In the genomic region with DNA sequence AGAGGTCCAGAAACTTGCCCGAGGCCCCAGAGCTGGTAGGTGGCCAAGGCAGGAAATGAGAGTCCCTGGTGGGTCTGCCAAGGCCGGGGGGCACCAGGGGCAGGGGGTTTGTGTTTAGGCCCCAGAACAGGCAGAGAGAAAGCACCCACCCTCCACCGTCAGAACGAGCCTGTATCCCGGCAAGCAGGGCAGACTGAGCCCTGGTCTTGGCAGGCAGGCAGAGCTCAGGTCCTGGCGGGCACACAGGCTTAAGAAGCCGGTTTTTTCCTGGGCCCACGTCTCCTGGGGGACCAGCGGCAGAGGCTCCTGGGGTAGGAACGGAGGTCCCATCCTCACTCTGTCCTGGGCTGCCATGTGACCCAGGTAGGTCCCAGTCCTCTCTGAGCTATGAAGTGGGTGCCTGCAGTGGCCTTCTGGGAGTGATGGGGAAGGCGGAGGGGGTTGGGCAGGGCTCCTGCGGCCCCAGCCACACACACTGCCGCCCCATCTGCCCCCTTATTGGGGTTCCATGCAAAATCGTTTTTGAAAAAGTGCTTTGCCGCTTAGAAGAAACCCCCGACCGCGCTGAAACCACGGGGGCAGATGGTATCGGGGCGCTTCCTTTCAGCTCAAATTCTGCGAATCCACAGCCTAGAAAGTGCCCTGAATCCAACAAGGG, we compare ENCODE assay signal across 9 cellular contexts. TPM values are rescaled to one million over a fixed set of nuclear protein-coding genes. Genes with fewer than 3 reads are reported as not detected.
DNase-seq lines count a peak whose midpoint lies in the region; ATAC-seq and TF ChIP-seq lines count a peak whose summit lies in the region.
"Had no signal": no experiment of that assay in that cellular context is flagged by ENCODE, and none has a peak within 500 bp of the region (broad histone marks: within the 10 kb centered on the region; RNA-seq: fewer than 3 reads in every experiment).

No MANE protein-coding gene starts in this region.

- H3K27me3 Mint-ChIP-seq in activated CD4-positive, alpha-beta T cell treated with anti-CD3 and anti-CD28 coated beads, Interleukin-2, amount 10 ng/mL, durations not matched to agents 24 days and 14 days: no peaks in the 10 kb centered on the region
- H3K27me3 Mint-ChIP-seq in effector memory CD8-positive, alpha-beta T cell: no peaks in the 10 kb centered on the region
- H3K27me3 Mint-ChIP-seq in glutamatergic neuron (ENCODE audit: unreplicated experiment): peaks cover 4% of the 10 kb centered on the region

- H3K9me3 Mint-ChIP-seq in activated CD4-positive, alpha-beta T cell treated with anti-CD3 and anti-CD28 coated beads, Interleukin-2, amount 10 ng/mL, durations not matched to agents 24 days and 14 days: no peaks in the 10 kb centered on the region
- no peaks in the 10 kb centered on the region for H3K9me3 Mint-ChIP-seq in effector memory CD8-positive, alpha-beta T cell
- peaks cover 4% of the 10 kb centered on the region for H3K9me3 Mint-ChIP-seq in glutamatergic neuron (ENCODE audit: unreplicated experiment)

- DNase-seq in activated CD4-positive, alpha-beta T cell treated with anti-CD3 and anti-CD28 coated beads, Interleukin-2, amount 10 ng/mL, durations not matched to agents 24 days and 14 days: peak; percentile 93
- peak; percentile 71 to 75 (median 74) for DNase-seq in effector memory CD8-positive, alpha-beta T cell
- DNase-seq in stimulated activated CD8-positive, alpha-beta memory T cell treated with anti-CD3 and anti-CD28 coated beads, Interleukin-4, amount 100 ng/mL, for 24 hours (ENCODE audit: low read depth): peak; percentile 61
- DNase-seq in posterior vena cava (ENCODE audit: low spot score) (no peak), glutamatergic neuron (no peak), NCI-H1417 treated with DMSO at 0.1 percent for 48 hours (lab: John Stamatoyannopoulos, UW) (no peak)
- DNase-seq: foreskin keratinocyte had no signal

- peaks cover 79% of the 10 kb centered on the region for H3K4me1 Mint-ChIP-seq in activated CD4-positive, alpha-beta T cell treated with anti-CD3 and anti-CD28 coated beads, Interleukin-2, amount 10 ng/mL, durations not matched to agents 24 days and 14 days
- peaks cover 85 to 87% of the 10 kb centered on the region in 2 donors for H3K4me1 Mint-ChIP-seq in effector memory CD8-positive, alpha-beta T cell (ENCODE audit: low read depth in 2 of 2)
- H3K4me1 Mint-ChIP-seq in glutamatergic neuron (ENCODE audit: low read depth, unreplicated experiment): peaks cover 16% of the 10 kb centered on the region

- intact Hi-C loops in activated CD4-positive, alpha-beta T cell treated with anti-CD3 and anti-CD28 coated beads, Interleukin-2, amount 10 ng/mL, durations not matched to agents 24 days and 14 days (cut with micrococcal nuclease): loop anchor here (1.0 to 10.0 kb wide), 3 partner anchors 15 to 675 kb away; partner anchors contain the start of gene NAA25
- intact Hi-C loops in posterior vena cava (cut with DNase I): loop anchor here in 1 of 2 donors (2.0 kb wide), 1 partner anchor 27 kb away; no protein-coding TSS in a partner anchor

- no peak for TF ChIP-seq CTCF in glutamatergic neuron (IDR thresholded peaks at IDR 0.05; ENCODE audit: partially characterized antibody, unreplicated experiment)

- H3K4me3 Mint-ChIP-seq in activated CD4-positive, alpha-beta T cell treated with anti-CD3 and anti-CD28 coated beads, Interleukin-2, amount 10 ng/mL, durations not matched to agents 24 days and 14 days: peak overlapping the region; percentile 81
- H3K4me3 Mint-ChIP-seq in effector memory CD8-positive, alpha-beta T cell: peak overlapping the region; percentile 93 to 94
- H3K4me3 Mint-ChIP-seq in glutamatergic neuron (ENCODE audit: unreplicated experiment): no peak overlapping the region

- H3K36me3 Mint-ChIP-seq in activated CD4-positive, alpha-beta T cell treated with anti-CD3 and anti-CD28 coated beads, Interleukin-2, amount 10 ng/mL, durations not matched to agents 24 days and 14 days (ENCODE audit: low read depth): peaks cover 34% of the 10 kb centered on the region
- H3K36me3 Mint-ChIP-seq in effector memory CD8-positive, alpha-beta T cell (ENCODE audit: insufficient read depth): peaks cover 55% of the 10 kb centered on the region
- H3K36me3 Mint-ChIP-seq in glutamatergic neuron (ENCODE audit: unreplicated experiment): no peaks in the 10 kb centered on the region

- peak overlapping the region; percentile 93 for H3K27ac Mint-ChIP-seq in activated CD4-positive, alpha-beta T cell treated with anti-CD3 and anti-CD28 coated beads, Interleukin-2, amount 10 ng/mL, durations not matched to agents 24 days and 14 days
- peak overlapping the region; percentile 100 for H3K27ac Mint-ChIP-seq in effector memory CD8-positive, alpha-beta T cell
- H3K27ac Mint-ChIP-seq in glutamatergic neuron (ENCODE audit: unreplicated experiment): no peak overlapping the region

- peak; percentile 32 for ATAC-seq in GM18511 (IDR thresholded peaks at IDR 0.05; ENCODE audit: unreplicated experiment)
- peak; percentile 36 for ATAC-seq in effector memory CD8-positive, alpha-beta T cell (replicated peaks)
- no peak for ATAC-seq in HG02981 (IDR thresholded peaks at IDR 0.05; ENCODE audit: unreplicated experiment)
- ATAC-seq: foreskin keratinocyte had no signal

RNA-seq across cellular contexts. Expression of gene SH2B3, which starts 24.2 kb away (rescaled TPM):
- total RNA-seq in activated CD4-positive, alpha-beta T cell treated with anti-CD3 and anti-CD28 coated beads, Interleukin-2, amount 10 ng/mL, durations not matched to agents 24 days and 14 days: 43.4 and 44.1 TPM in 2 replicates
- total RNA-seq in posterior vena cava: 10 to 100 TPM; 31.9 to 32.4 TPM
- total RNA-seq in glutamatergic neuron (ENCODE audit: unreplicated experiment): 18.1 TPM

Comparison
In these comparisons a context has a peak if more than half of its experiments do, and no peak if none do; other contexts are left out.
1. DNase-seq: peak in activated CD4-positive, alpha-beta T cell treated with anti-CD3 and anti-CD28 coated beads, Interleukin-2, amount 10 ng/mL, durations not matched to agents 24 days and 14 days (single experiment), effector memory CD8-positive, alpha-beta T cell (3 of 3) and stimulated activated CD8-positive, alpha-beta memory T cell treated with anti-CD3 and anti-CD28 coated beads, Interleukin-4, amount 100 ng/mL, for 24 hours (single experiment); none in posterior vena cava (single experiment), glutamatergic neuron (single experiment) and NCI-H1417 treated with DMSO at 0.1 percent for 48 hours (single experiment).